In the genomic region with DNA sequence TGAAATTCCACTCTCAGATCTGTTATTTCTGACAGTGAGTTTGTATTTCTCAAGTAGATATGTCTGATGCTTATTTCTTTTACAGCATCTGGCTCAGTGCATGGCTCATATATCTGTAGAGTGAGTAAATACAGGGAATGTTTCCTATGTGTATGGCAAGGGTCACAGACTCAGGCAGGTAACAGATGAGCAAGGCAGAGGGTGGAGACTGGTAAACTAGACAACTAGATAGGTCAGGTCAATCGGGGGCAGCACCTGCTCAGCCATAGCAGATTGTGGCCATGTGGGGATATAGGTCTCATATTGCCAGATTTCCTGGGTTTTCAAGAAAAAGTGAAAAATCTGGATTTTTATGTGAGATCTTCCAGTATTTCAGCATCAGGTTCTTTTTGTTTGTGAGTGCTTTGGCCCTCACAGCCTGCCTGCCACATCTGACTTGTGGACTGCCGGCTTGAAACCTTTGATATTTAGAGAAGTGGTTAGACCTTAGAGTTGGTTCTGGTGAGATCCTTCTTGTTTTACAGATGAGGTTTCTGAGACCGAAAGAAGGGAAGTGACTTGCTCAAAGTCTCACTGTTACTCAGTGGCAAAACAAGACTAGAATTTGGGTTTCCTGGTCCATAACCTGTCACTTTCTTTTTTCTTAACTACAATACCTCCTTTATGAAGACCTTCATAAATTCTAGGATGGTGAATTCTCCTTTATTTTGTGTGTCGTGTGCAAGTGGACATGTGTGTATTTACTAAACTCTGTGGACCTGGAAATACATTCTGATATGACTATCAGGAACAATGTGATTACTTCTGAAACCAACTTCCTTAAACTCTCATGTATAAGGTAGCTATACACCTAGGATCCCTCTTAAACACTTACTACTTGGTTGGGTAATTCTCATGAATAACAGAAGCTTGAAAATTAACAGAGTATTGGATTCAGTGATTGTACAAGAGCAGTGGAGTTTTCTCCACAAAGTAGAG, we compare ENCODE assay signal across 8 cellular contexts. TPM values are rescaled to one million over a fixed set of nuclear protein-coding genes. Genes with fewer than 3 reads are reported as not detected.
A peak's percentile ranks its signal among the peaks of the same experiment; 100 is the strongest.
DNase-seq lines count a peak whose midpoint lies in the region; ATAC-seq and TF ChIP-seq lines count a peak whose summit lies in the region.

No MANE protein-coding gene starts in this region.

- H2BK12ac ChIP-seq in trophoblast cell (ENCODE audit: low read length), result no peak overlapping the region

- no peak overlapping the region for H3K14ac ChIP-seq in trophoblast cell (ENCODE audit: low read length)

- peaks cover 13% of the 10 kb centered on the region for H3K4me1 ChIP-seq in left ventricle myocardium inferior
- no peaks in the 10 kb centered on the region for H3K4me1 ChIP-seq in trophoblast cell (ENCODE audit: control insufficient read depth in 1 of 2, insufficient read depth in 2 of 2, low read length in 2 of 2)

- H3K4me3 Mint-ChIP-seq in CD14-positive monocyte, result no peak overlapping the region
- H3K4me3 Mint-ChIP-seq in glutamatergic neuron (ENCODE audit: unreplicated experiment), result no peak overlapping the region

- H4K91ac ChIP-seq in trophoblast cell (ENCODE audit: low read depth, low read length), result no peak overlapping the region

- TF ChIP-seq CTCF in CD14-positive monocyte (IDR thresholded peaks at IDR 0.05), result no peak
- TF ChIP-seq CTCF in left ventricle myocardium inferior (IDR thresholded peaks at IDR 0.05; ENCODE audit: borderline replicate concordance), result no peak
- no peak for TF ChIP-seq CTCF in glutamatergic neuron (IDR thresholded peaks at IDR 0.05; ENCODE audit: partially characterized antibody, unreplicated experiment)

- H3K4ac ChIP-seq in trophoblast cell (ENCODE audit: low read depth, low read length), result no peak overlapping the region

- peak; percentile 78 for ATAC-seq in HG03108 (IDR thresholded peaks at IDR 0.05; ENCODE audit: unreplicated experiment)

- peaks cover 14 to 28% of the 10 kb centered on the region in 2 donors for H3K36me3 Mint-ChIP-seq in CD14-positive monocyte
- no peaks in the 10 kb centered on the region for H3K36me3 Mint-ChIP-seq in glutamatergic neuron (ENCODE audit: unreplicated experiment)

- H3K4me1 Mint-ChIP-seq in CD14-positive monocyte, result peaks cover 21% of the 10 kb centered on the region
- peaks cover 2% of the 10 kb centered on the region for H3K4me1 Mint-ChIP-seq in glutamatergic neuron (ENCODE audit: low read depth, unreplicated experiment)

- DNase-seq in CD14-positive monocyte (ENCODE audit: low spot score) (no peak), GM19240 (ENCODE audit: insufficient read length, low spot score) (peak; percentile 26), UCSD-AML1 (lab: John Stamatoyannopoulos, UW; ENCODE audit: unreplicated experiment) (peak; percentile 13), left ventricle myocardium inferior (no peak), glutamatergic neuron (no peak), trophoblast cell (no peak), NCI-H526 treated with DMSO at 0.1 percent for 48 hours (lab: John Stamatoyannopoulos, UW) (no peak)

- H2AK5ac ChIP-seq in trophoblast cell (ENCODE audit: low read length), result no peak overlapping the region

- H3K9me3 Mint-ChIP-seq in CD14-positive monocyte (no peaks in the 10 kb centered on the region), glutamatergic neuron (ENCODE audit: unreplicated experiment) (no peaks in the 10 kb centered on the region)

- H3K9ac ChIP-seq in trophoblast cell (ENCODE audit: low read length), result no peak overlapping the region

- no peak overlapping the region for H3K27ac ChIP-seq in left ventricle myocardium inferior (replicated peaks)
- H3K27ac ChIP-seq in trophoblast cell (ENCODE audit: low read depth, low read length), result no peak overlapping the region

- H3K79me1 ChIP-seq in trophoblast cell (ENCODE audit: low read length), result no peaks in the 10 kb centered on the region

- H3K36me3 ChIP-seq in left ventricle myocardium inferior (peaks cover 6% of the 10 kb centered on the region), trophoblast cell (ENCODE audit: control insufficient read depth in 1 of 2, insufficient read depth in 2 of 2, low read length in 2 of 2) (peaks cover 0 to 4% of the 10 kb centered on the region in 2 experiments)

- H3K79me2 ChIP-seq in trophoblast cell (ENCODE audit: control insufficient read depth, insufficient read depth, low read length, poor library complexity), result no peaks in the 10 kb centered on the region

- H3K27me3 Mint-ChIP-seq in CD14-positive monocyte (ENCODE audit: low read depth in 3 of 3) (peaks cover 0 to 2% (median 0%) of the 10 kb centered on the region in 3 donors), glutamatergic neuron (ENCODE audit: unreplicated experiment) (peaks cover 2% of the 10 kb centered on the region)

- WGBS in trophoblast cell (ENCODE audit: extremely low coverage, insufficient coverage, insufficient read length), result no CpG with 5 or more reads among the region's 4 CpGs

- H3K4me2 ChIP-seq in trophoblast cell (ENCODE audit: low read length), result no peak overlapping the region

- H3K4me3 ChIP-seq in left ventricle myocardium inferior (no peak overlapping the region), trophoblast cell (ENCODE audit: low read depth, low read length) (no peak overlapping the region)

- intact Hi-C loops in CD14-positive monocyte (cut with micrococcal nuclease), result no loop called here
- intact Hi-C loops in left ventricle myocardium inferior (cut with micrococcal nuclease), result no loop called here

- H3K27me3 ChIP-seq in left ventricle myocardium inferior (ENCODE audit: low read depth) (no peaks in the 10 kb centered on the region), trophoblast cell (ENCODE audit: insufficient read depth, low read length) (no peaks in the 10 kb centered on the region)

- no peak overlapping the region for H3K18ac ChIP-seq in trophoblast cell (ENCODE audit: low read length)

- H2BK5ac ChIP-seq in trophoblast cell (ENCODE audit: low read depth, low read length, poor library complexity), result no peak overlapping the region

- H3K27ac Mint-ChIP-seq in CD14-positive monocyte, result peak overlapping the region; percentile 67 to 90 (median 80)
- no peak overlapping the region for H3K27ac Mint-ChIP-seq in glutamatergic neuron (ENCODE audit: unreplicated experiment)

- H3K9me3 ChIP-seq in left ventricle myocardium inferior (replicated peaks) (no peaks in the 10 kb centered on the region), trophoblast cell (ENCODE audit: insufficient read depth, low read depth, low read length) (no peaks in the 10 kb centered on the region)

- H4K8ac ChIP-seq in trophoblast cell (ENCODE audit: low read depth, low read length), result no peak overlapping the region

- H2BK120ac ChIP-seq in trophoblast cell (ENCODE audit: insufficient read depth, low read length, poor library complexity), result no peak overlapping the region

- no peak overlapping the region for H2AFZ ChIP-seq in trophoblast cell (ENCODE audit: insufficient read depth, low read length, poor library complexity)

- no peak overlapping the region for H3K23ac ChIP-seq in trophoblast cell (ENCODE audit: low read length)

- no peak overlapping the region for H4K12ac ChIP-seq in trophoblast cell (ENCODE audit: low read depth, low read length)

RNA-seq across cellular contexts. Expression of a gene that starts 34.4 kb away (rescaled TPM):
- not detected for polyA plus RNA-seq in CD14-positive monocyte
- total RNA-seq in left ventricle myocardium inferior, result not detected
- not detected for total RNA-seq in glutamatergic neuron (ENCODE audit: unreplicated experiment)
- polyA plus RNA-seq in trophoblast cell (2013), result 0.01 TPM in 2 replicates

RNA-seq across cellular contexts. Expression of a gene that starts 40.2 kb away (rescaled TPM):
- 1 to 10 TPM; 6.7 to 7.3 TPM for polyA plus RNA-seq in CD14-positive monocyte
- total RNA-seq in left ventricle myocardium inferior, result 230 TPM
- 114 TPM for total RNA-seq in glutamatergic neuron (ENCODE audit: unreplicated experiment)
- polyA plus RNA-seq in trophoblast cell (2013), result 46.1 and 47.0 TPM in 2 replicates

Comparison
In these comparisons a context has a peak if more than half of its experiments do, and no peak if none do; other contexts are left out.
1. DNase-seq: peak in GM19240 (single experiment) and UCSD-AML1 (single experiment); none in CD14-positive monocyte (single experiment), left ventricle myocardium inferior (single experiment), glutamatergic neuron (single experiment), trophoblast cell (0 of 2) and NCI-H526 treated with DMSO at 0.1 percent for 48 hours (single experiment).